ENCODE assay signal across 1 cellular context in the genomic region with DNA sequence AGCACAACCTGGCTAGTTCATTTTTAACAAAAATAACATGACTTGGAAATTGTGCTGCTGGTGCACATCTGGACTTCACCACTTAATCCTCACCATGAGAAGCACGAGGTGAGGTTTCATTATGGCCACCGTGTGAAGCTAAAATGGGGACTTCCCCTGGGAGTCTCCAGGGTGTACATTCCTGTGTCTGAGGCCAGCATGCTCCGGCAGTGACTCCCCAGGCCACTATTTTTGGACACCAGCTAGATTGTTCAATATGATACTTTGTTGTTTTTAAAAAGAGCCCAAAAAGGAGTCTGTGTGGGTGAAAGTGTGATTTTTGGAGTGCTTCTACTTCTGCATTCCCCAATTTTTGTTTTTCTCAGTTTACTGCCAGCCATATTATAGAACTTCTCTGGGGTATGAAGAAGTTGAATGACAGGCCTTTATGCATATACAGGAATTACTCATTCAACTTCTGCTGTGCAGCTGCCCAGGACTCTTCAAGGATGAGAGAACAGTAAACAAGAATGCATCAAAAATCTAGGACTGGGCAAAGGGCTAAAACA.
TF ChIP-seq lines count a peak whose summit lies in the region.

No MANE protein-coding gene starts in this region.

TF ChIP-seq in GM23338, 12 proteins besides CTCF, POLR2A, EP300 and RAD21 (continued from another document):
- TF ChIP-seq, protein P1, sequence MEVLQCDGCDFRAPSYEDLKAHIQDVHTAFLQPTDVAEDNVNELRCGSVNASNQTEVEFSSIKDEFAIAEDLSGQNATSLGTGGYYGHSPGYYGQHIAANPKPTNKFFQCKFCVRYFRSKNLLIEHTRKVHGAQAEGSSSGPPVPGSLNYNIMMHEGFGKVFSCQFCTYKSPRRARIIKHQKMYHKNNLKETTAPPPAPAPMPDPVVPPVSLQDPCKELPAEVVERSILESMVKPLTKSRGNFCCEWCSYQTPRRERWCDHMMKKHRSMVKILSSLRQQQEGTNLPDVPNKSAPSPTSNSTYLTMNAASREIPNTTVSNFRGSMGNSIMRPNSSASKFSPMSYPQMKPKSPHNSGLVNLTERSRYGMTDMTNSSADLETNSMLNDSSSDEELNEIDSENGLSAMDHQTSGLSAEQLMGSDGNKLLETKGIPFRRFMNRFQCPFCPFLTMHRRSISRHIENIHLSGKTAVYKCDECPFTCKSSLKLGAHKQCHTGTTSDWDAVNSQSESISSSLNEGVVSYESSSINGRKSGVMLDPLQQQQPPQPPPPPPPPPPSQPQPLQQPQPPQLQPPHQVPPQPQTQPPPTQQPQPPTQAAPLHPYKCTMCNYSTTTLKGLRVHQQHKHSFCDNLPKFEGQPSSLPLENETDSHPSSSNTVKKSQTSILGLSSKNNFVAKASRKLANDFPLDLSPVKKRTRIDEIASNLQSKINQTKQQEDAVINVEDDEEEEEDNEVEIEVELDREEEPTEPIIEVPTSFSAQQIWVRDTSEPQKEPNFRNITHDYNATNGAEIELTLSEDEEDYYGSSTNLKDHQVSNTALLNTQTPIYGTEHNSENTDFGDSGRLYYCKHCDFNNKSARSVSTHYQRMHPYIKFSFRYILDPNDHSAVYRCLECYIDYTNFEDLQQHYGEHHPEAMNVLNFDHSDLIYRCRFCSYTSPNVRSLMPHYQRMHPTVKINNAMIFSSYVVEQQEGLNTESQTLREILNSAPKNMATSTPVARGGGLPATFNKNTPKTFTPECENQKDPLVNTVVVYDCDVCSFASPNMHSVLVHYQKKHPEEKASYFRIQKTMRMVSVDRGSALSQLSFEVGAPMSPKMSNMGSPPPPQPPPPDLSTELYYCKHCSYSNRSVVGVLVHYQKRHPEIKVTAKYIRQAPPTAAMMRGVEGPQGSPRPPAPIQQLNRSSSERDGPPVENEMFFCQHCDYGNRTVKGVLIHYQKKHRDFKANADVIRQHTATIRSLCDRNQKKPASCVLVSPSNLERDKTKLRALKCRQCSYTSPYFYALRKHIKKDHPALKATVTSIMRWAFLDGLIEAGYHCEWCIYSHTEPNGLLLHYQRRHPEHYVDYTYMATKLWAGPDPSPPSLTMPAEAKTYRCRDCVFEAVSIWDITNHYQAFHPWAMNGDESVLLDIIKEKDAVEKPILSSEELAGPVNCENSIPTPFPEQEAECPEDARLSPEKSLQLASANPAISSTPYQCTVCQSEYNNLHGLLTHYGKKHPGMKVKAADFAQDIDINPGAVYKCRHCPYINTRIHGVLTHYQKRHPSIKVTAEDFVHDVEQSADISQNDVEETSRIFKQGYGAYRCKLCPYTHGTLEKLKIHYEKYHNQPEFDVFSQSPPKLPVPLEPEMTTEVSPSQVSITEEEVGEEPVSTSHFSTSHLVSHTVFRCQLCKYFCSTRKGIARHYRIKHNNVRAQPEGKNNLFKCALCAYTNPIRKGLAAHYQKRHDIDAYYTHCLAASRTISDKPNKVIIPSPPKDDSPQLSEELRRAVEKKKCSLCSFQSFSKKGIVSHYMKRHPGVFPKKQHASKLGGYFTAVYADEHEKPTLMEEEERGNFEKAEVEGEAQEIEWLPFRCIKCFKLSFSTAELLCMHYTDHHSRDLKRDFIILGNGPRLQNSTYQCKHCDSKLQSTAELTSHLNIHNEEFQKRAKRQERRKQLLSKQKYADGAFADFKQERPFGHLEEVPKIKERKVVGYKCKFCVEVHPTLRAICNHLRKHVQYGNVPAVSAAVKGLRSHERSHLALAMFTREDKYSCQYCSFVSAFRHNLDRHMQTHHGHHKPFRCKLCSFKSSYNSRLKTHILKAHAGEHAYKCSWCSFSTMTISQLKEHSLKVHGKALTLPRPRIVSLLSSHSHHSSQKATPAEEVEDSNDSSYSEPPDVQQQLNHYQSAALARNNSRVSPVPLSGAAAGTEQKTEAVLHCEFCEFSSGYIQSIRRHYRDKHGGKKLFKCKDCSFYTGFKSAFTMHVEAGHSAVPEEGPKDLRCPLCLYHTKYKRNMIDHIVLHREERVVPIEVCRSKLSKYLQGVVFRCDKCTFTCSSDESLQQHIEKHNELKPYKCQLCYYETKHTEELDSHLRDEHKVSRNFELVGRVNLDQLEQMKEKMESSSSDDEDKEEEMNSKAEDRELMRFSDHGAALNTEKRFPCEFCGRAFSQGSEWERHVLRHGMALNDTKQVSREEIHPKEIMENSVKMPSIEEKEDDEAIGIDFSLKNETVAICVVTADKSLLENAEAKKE (CRISPR knock-in tag; IDR thresholded peaks at IDR 0.05) = no peak
